ENCODE assay signal across 1 cellular context in genomic region chr5:96664669-96665068, GRCh38.
TF ChIP-seq lines count a peak whose summit lies in the region.

No MANE protein-coding gene starts in this region.

TF ChIP-seq in HepG2, 621 proteins besides CTCF, POLR2A, EP300 and RAD21 (continued from another document):
- TF ChIP-seq ZNF576 (CRISPR knock-in tag; IDR thresholded peaks at IDR 0.05) = no peak
- no peak for TF ChIP-seq ZNF773 (CRISPR knock-in tag; IDR thresholded peaks at IDR 0.05; ENCODE audit: borderline replicate concordance)
- no peak for TF ChIP-seq RBFOX2 (IDR thresholded peaks at IDR 0.05; ENCODE audit: low read depth, low read length)
- TF ChIP-seq ZNF83 (CRISPR knock-in tag; IDR thresholded peaks at IDR 0.05; ENCODE audit: borderline replicate concordance) = no peak
- TF ChIP-seq MED1 (CRISPR knock-in tag; IDR thresholded peaks at IDR 0.05) = no peak
- no peak for TF ChIP-seq ZBTB26 (CRISPR knock-in tag; IDR thresholded peaks at IDR 0.05; ENCODE audit: borderline replicate concordance)
- no peak for TF ChIP-seq NR1H2 (CRISPR knock-in tag; IDR thresholded peaks at IDR 0.05; ENCODE audit: borderline replicate concordance, low read depth)
- TF ChIP-seq ZNF563 (CRISPR knock-in tag; IDR thresholded peaks at IDR 0.05) = no peak
- TF ChIP-seq HNF1A (IDR thresholded peaks at IDR 0.05; ENCODE audit: low read depth) = no peak
- TF ChIP-seq HNF1A (CRISPR knock-in tag; IDR thresholded peaks at IDR 0.05; ENCODE audit: borderline replicate concordance) = no peak
- no peak for TF ChIP-seq ZNF121 (CRISPR knock-in tag; IDR thresholded peaks at IDR 0.05)
- no peak for TF ChIP-seq KLF13 (CRISPR knock-in tag; IDR thresholded peaks at IDR 0.05)
- TF ChIP-seq BRCA1 (CRISPR knock-in tag; IDR thresholded peaks at IDR 0.05) = no peak
- TF ChIP-seq ZNF614 (CRISPR knock-in tag; IDR thresholded peaks at IDR 0.05; ENCODE audit: borderline replicate concordance) = no peak
- TF ChIP-seq DMTF1 (CRISPR knock-in tag; IDR thresholded peaks at IDR 0.05) = no peak
- no peak for TF ChIP-seq ZNF280D (CRISPR knock-in tag; IDR thresholded peaks at IDR 0.05)
- TF ChIP-seq ZBTB42 (CRISPR knock-in tag; IDR thresholded peaks at IDR 0.05) = no peak
- TF ChIP-seq ZNF160 (CRISPR knock-in tag; IDR thresholded peaks at IDR 0.05) = no peak
- TF ChIP-seq THAP9 (CRISPR knock-in tag; IDR thresholded peaks at IDR 0.05; ENCODE audit: borderline replicate concordance) = no peak
